ENCODE assay signal across 14 cellular contexts in genomic region chr20:16864069-16864468, GRCh38.
DNase-seq lines count a peak whose midpoint lies in the region; ATAC-seq lines count a peak whose summit lies in the region.
"Had no signal": no experiment of that assay in that cellular context is flagged by ENCODE, and none has a peak within 500 bp of the region (broad histone marks: within the 10 kb centered on the region; RNA-seq: fewer than 3 reads in every experiment).

No MANE protein-coding gene starts in this region.

- no peak overlapping the region for H3K14ac ChIP-seq in mesenchymal stem cell (ENCODE audit: low read length in 2 of 2)

- H3K27ac ChIP-seq in mesenchymal stem cell (ENCODE audit: low read length, poor library complexity, severe bottlenecking) = no peak overlapping the region
- H3K27ac ChIP-seq: gastrocnemius medialis, pancreas, stomach had no signal

- no peak overlapping the region for H3K4me3 ChIP-seq in mesenchymal stem cell (ENCODE audit: insufficient read depth in 1 of 2, low read depth in 1 of 2, low read length in 2 of 2)
- H3K4me3 ChIP-seq: gastrocnemius medialis, pancreas, stomach had no signal

- no peak overlapping the region for H2AFZ ChIP-seq in mesenchymal stem cell (ENCODE audit: low read depth, low read length)

- no peak overlapping the region for H3K4me2 ChIP-seq in mesenchymal stem cell (ENCODE audit: low read length, poor library complexity, severe bottlenecking)
- H3K4me2 ChIP-seq: SK-N-SH had no signal

- WGBS in mesenchymal stem cell = 71% methylated on average over 5 of the region's 5 CpGs

- no peak overlapping the region for H2BK5ac ChIP-seq in mesenchymal stem cell (ENCODE audit: low read depth, low read length, poor library complexity, severe bottlenecking)

- no peaks in the 10 kb centered on the region for H3K27me3 ChIP-seq in mesenchymal stem cell (ENCODE audit: control insufficient read depth in 1 of 2, insufficient read depth in 1 of 2, low read length in 2 of 2)
- H3K27me3 ChIP-seq: gastrocnemius medialis, pancreas, stomach had no signal

- H2BK120ac ChIP-seq in mesenchymal stem cell (ENCODE audit: low read depth, low read length) = no peak overlapping the region

- no peak overlapping the region for H3K4ac ChIP-seq in mesenchymal stem cell (ENCODE audit: low read depth in 1 of 2, low read length in 2 of 2)

- ATAC-seq in HG03442 (IDR thresholded peaks at IDR 0.05; ENCODE audit: unreplicated experiment) (peak; percentile 50), GM19467 (IDR thresholded peaks at IDR 0.05; ENCODE audit: unreplicated experiment) (no peak), HG02571 (IDR thresholded peaks at IDR 0.05; ENCODE audit: unreplicated experiment) (no peak)
- ATAC-seq: gastrocnemius medialis had no signal

- H4K8ac ChIP-seq in mesenchymal stem cell (ENCODE audit: low read length) = no peak overlapping the region

- no peak overlapping the region for H3K18ac ChIP-seq in mesenchymal stem cell (ENCODE audit: low read depth in 1 of 2, low read length in 2 of 2)

- H3K79me1 ChIP-seq in mesenchymal stem cell (replicated peaks; ENCODE audit: low read length, poor library complexity, severe bottlenecking) = no peaks in the 10 kb centered on the region

- H3K9ac ChIP-seq in mesenchymal stem cell (ENCODE audit: low read length) = no peak overlapping the region
- H3K9ac ChIP-seq: SK-N-SH had no signal

- no peak overlapping the region for H2BK12ac ChIP-seq in mesenchymal stem cell (ENCODE audit: low read length in 2 of 2)

- H3K36me3 ChIP-seq in mesenchymal stem cell (ENCODE audit: control insufficient read depth in 1 of 2, insufficient read depth in 2 of 2, low read depth in 1 of 2, low read length in 2 of 2) = no peaks in the 10 kb centered on the region
- H3K36me3 ChIP-seq: gastrocnemius medialis, pancreas, stomach had no signal

- no peaks in the 10 kb centered on the region for H3K9me3 ChIP-seq in mesenchymal stem cell (ENCODE audit: control insufficient read depth, low read length)
- H3K9me3 ChIP-seq: gastrocnemius medialis, pancreas, SK-N-SH, stomach had no signal

- no peak overlapping the region for H2AK5ac ChIP-seq in mesenchymal stem cell (ENCODE audit: low read length, severe bottlenecking)

- H3K23ac ChIP-seq in mesenchymal stem cell (ENCODE audit: low read length in 2 of 2) = no peak overlapping the region

- H4K91ac ChIP-seq in mesenchymal stem cell (ENCODE audit: low read length) = no peak overlapping the region

- no peak overlapping the region for H2BK15ac ChIP-seq in mesenchymal stem cell (ENCODE audit: low read depth, poor library complexity, severe bottlenecking)

- no peaks in the 10 kb centered on the region for H3K4me1 ChIP-seq in mesenchymal stem cell (ENCODE audit: control insufficient read depth, insufficient read depth, low read depth, low read length)
- H3K4me1 ChIP-seq: gastrocnemius medialis, pancreas, stomach had no signal

- DNase-seq in Ammon's horn (ENCODE audit: low spot score) (peak; percentile 45), SIG-M5 treated with dmso at 0.1 percent for 504 hours (lab: John Stamatoyannopoulos, UW; ENCODE audit: unreplicated experiment) (peak; percentile 91), mesenchymal stem cell (peak; percentile 2), DMS153 (lab: John Stamatoyannopoulos, UW) (no peak)
- no peak for DNase-seq in activated CD8-positive, alpha-beta memory T cell treated with anti-CD3 and anti-CD28 coated beads for 24 hours
- DNase-seq: CD4-positive, alpha-beta T cell; pancreas; SK-N-SH; stimulated activated CD4-positive, alpha-beta T cell treated with anti-CD3 and anti-CD28 coated beads, Interleukin-2, amount 100 ng/mL, for 48 hours; stomach had no signal

Comparison
In these comparisons a context has a peak if more than half of its experiments do, and no peak if none do; other contexts are left out.
1. DNase-seq: peak in Ammon's horn (single experiment), SIG-M5 treated with dmso at 0.1 percent for 504 hours (single experiment) and mesenchymal stem cell (single experiment); none in DMS153 (single experiment) and activated CD8-positive, alpha-beta memory T cell treated with anti-CD3 and anti-CD28 coated beads for 24 hours (single experiment).